15 cellular contexts compared by ENCODE assay signal in genomic region chr15:66779331-66780009, GRCh38.
DNase-seq lines count a peak whose midpoint lies in the region; ATAC-seq, FAIRE-seq and TF ChIP-seq lines count a peak whose summit lies in the region.
"Had no signal": no experiment of that assay in that cellular context is flagged by ENCODE, and none has a peak within 500 bp of the region (broad histone marks: within the 10 kb centered on the region; RNA-seq: fewer than 3 reads in every experiment).

No MANE protein-coding gene starts in this region.

- H2AFZ ChIP-seq in neuronal stem cell (ENCODE audit: low read length), result no peak overlapping the region

- no peak overlapping the region for H3K23ac ChIP-seq in neuronal stem cell (ENCODE audit: low read depth, low read length, poor library complexity)

- H3K9me3 ChIP-seq in A549 (no peaks in the 10 kb centered on the region), endodermal cell (ENCODE audit: control insufficient read depth, low read length) (no peaks in the 10 kb centered on the region), neuronal stem cell (replicated peaks in 1 of 2; ENCODE audit: control insufficient read depth in 2 of 2, insufficient read depth in 1 of 2, low read depth in 1 of 2, low read length in 2 of 2) (no peaks in the 10 kb centered on the region)
- H3K9me3 ChIP-seq: neutrophil, upper lobe of left lung had no signal

- no peaks in the 10 kb centered on the region for H3K27me3 ChIP-seq in endodermal cell (ENCODE audit: control insufficient read depth, insufficient read depth, low read length, poor library complexity, severe bottlenecking)
- H3K27me3 ChIP-seq in neuronal stem cell (ENCODE audit: control insufficient read depth in 3 of 3, insufficient read depth in 3 of 3, low read depth in 1 of 3, low read length in 3 of 3), result no peaks in the 10 kb centered on the region
- H3K27me3 ChIP-seq: neutrophil, upper lobe of left lung had no signal

- peak overlapping the region; percentile 77 for H3K14ac ChIP-seq in neuronal stem cell (ENCODE audit: low read length)

- H4K91ac ChIP-seq in neuronal stem cell (ENCODE audit: low read depth, low read length, poor library complexity), result no peak overlapping the region

- FAIRE-seq in A549 (lab: Jason Lieb, UNC), result peak; percentile 51

- TF ChIP-seq EP300 in A549 (IDR thresholded peaks at IDR 0.05), result no peak

- peak overlapping the region; percentile 88 for H2AK5ac ChIP-seq in neuronal stem cell (ENCODE audit: low read depth, low read length)

- H3K4me1 Mint-ChIP-seq in endodermal cell, result peaks cover 34% of the 10 kb centered on the region
- H3K4me1 Mint-ChIP-seq: activated CD4-positive, alpha-beta T cell treated with anti-CD3 and anti-CD28 coated beads, Interleukin-2, amount 10 ng/mL, durations not matched to agents 24 days and 14 days; activated T-helper 17 cell treated with anti-CD3 and anti-CD28 coated beads, Interleukin-2, amount 50 U/mL, for 72 hours had no signal

- ATAC-seq in A549, result peak in 1 of 2 experiments; percentile 56; a peak in 3 of 6 replicates
- ATAC-seq: activated T-helper 17 cell treated with anti-CD3 and anti-CD28 coated beads, Interleukin-2, amount 50 U/mL, for 72 hours had no signal

- intact Hi-C loops in head of caudate nucleus (cut with DNase I), result loop anchor here (10.0 kb wide), 3 partner anchors 65 to 165 kb away; partner anchors contain the start of gene SMAD6

- DNase-seq in A549 (ENCODE audit: low read depth in 1 of 2, low spot score in 1 of 2), result no peak
- peak; percentile 63 for DNase-seq in M059J (ENCODE audit: low read depth)
- no peak for DNase-seq in endodermal cell
- DNase-seq in neuronal stem cell (ENCODE audit: low spot score), result no peak
- no peak for DNase-seq in Kasumi-1 (lab: John Stamatoyannopoulos, UW)
- no peak for DNase-seq in epidermal melanocyte (ENCODE audit: insufficient read length, low spot score)
- no peak for DNase-seq in head of caudate nucleus
- no peak for DNase-seq in GF-D8 (lab: John Stamatoyannopoulos, UW)
- DNase-seq: activated CD4-positive, alpha-beta T cell treated with anti-CD3 and anti-CD28 coated beads, Interleukin-2, amount 10 ng/mL, durations not matched to agents 24 days and 14 days; DMS 273 treated with DMSO at 0.1 percent for 48 hours; OCI-M1; upper lobe of left lung had no signal

- H3K36me3 ChIP-seq in endodermal cell (ENCODE audit: control insufficient read depth, insufficient read depth, low read length) (peaks cover 55% of the 10 kb centered on the region), neuronal stem cell (replicated peaks in 1 of 2; ENCODE audit: control insufficient read depth in 2 of 2, insufficient read depth in 2 of 2, low read length in 2 of 2) (no peaks in the 10 kb centered on the region)
- H3K36me3 ChIP-seq: neutrophil had no signal

- H3K27ac Mint-ChIP-seq in endodermal cell, result no peak overlapping the region
- H3K27ac Mint-ChIP-seq: activated CD4-positive, alpha-beta T cell treated with anti-CD3 and anti-CD28 coated beads, Interleukin-2, amount 10 ng/mL, durations not matched to agents 24 days and 14 days; activated T-helper 17 cell treated with anti-CD3 and anti-CD28 coated beads, Interleukin-2, amount 50 U/mL, for 72 hours; T-helper 1 cell treated with Interleukin-12 subunit alpha and Interleukin-12 subunit beta and Interleukin-4 antibody, amounts not matched to agents 30 μg/mL and 1 μg/mL, for 36 hours had no signal

- H3K4me2 ChIP-seq in A549 (peak overlapping the region; percentile 64), neuronal stem cell (ENCODE audit: insufficient read depth, low read length, poor library complexity, severe bottlenecking) (no peak overlapping the region)

- no peaks in the 10 kb centered on the region for H3K27me3 Mint-ChIP-seq in endodermal cell (ENCODE audit: insufficient read depth)
- H3K27me3 Mint-ChIP-seq: activated CD4-positive, alpha-beta T cell treated with anti-CD3 and anti-CD28 coated beads, Interleukin-2, amount 10 ng/mL, durations not matched to agents 24 days and 14 days had no signal

- H3K9ac ChIP-seq in endodermal cell (ENCODE audit: extremely low read depth, low read length, poor library complexity, severe bottlenecking) (no peak overlapping the region), neuronal stem cell (ENCODE audit: low read depth, low read length, poor library complexity) (no peak overlapping the region)

- H3K4me1 ChIP-seq in A549 (peaks cover 59% of the 10 kb centered on the region), endodermal cell (ENCODE audit: control insufficient read depth, insufficient read depth, low read length) (peaks cover 6% of the 10 kb centered on the region), neuronal stem cell (ENCODE audit: control insufficient read depth in 2 of 2, insufficient read depth in 1 of 2, low read depth in 1 of 2, low read length in 2 of 2) (peaks cover 14 to 15% of the 10 kb centered on the region in 2 donors)

- H3K18ac ChIP-seq in neuronal stem cell (ENCODE audit: low read length), result peak overlapping the region; percentile 3

- H3K9me3 Mint-ChIP-seq in endodermal cell, result no peaks in the 10 kb centered on the region
- H3K9me3 Mint-ChIP-seq: activated CD4-positive, alpha-beta T cell treated with anti-CD3 and anti-CD28 coated beads, Interleukin-2, amount 10 ng/mL, durations not matched to agents 24 days and 14 days; activated T-helper 17 cell treated with anti-CD3 and anti-CD28 coated beads, Interleukin-2, amount 50 U/mL, for 72 hours; T-helper 1 cell treated with Interleukin-12 subunit alpha and Interleukin-12 subunit beta and Interleukin-4 antibody, amounts not matched to agents 30 μg/mL and 1 μg/mL, for 36 hours had no signal

- POLR2A ChIA-PET in A549 (lab: Yijun Ruan, JAX), result interaction anchor here (0.6 to 1.5 kb wide), 2 partner anchors 14 to 78 kb away, joined by 3 to 5 read pairs; no protein-coding TSS in a partner anchor

- H2BK120ac ChIP-seq in neuronal stem cell (ENCODE audit: low read depth, low read length), result no peak overlapping the region

- H3K4me3 Mint-ChIP-seq in endodermal cell, result no peak overlapping the region
- H3K4me3 Mint-ChIP-seq: activated CD4-positive, alpha-beta T cell treated with anti-CD3 and anti-CD28 coated beads, Interleukin-2, amount 10 ng/mL, durations not matched to agents 24 days and 14 days; activated T-helper 17 cell treated with anti-CD3 and anti-CD28 coated beads, Interleukin-2, amount 50 U/mL, for 72 hours; T-helper 1 cell treated with Interleukin-12 subunit alpha and Interleukin-12 subunit beta and Interleukin-4 antibody, amounts not matched to agents 30 μg/mL and 1 μg/mL, for 36 hours had no signal

- TF ChIP-seq POLR2A in A549 (IDR thresholded peaks at IDR 0.05; ENCODE audit: low read length), result no peak

- no peak overlapping the region for H3K4me3 ChIP-seq in A549
- H3K4me3 ChIP-seq in endodermal cell (ENCODE audit: low read length), result no peak overlapping the region
- H3K4me3 ChIP-seq in neuronal stem cell (ENCODE audit: low read length in 2 of 2), result no peak overlapping the region
- H3K4me3 ChIP-seq: upper lobe of left lung had no signal

- peak overlapping the region; percentile 59 for H2BK12ac ChIP-seq in neuronal stem cell (ENCODE audit: low read length)

- TF ChIP-seq RAD21 in A549 (conservative IDR thresholded peaks at IDR 0.05 in 1 of 2, IDR thresholded peaks at IDR 0.05 in 1 of 2), result no peak

- peak overlapping the region; percentile 60 to 94 for H3K27ac ChIP-seq in A549
- peak overlapping the region; percentile 19 for H3K27ac ChIP-seq in endodermal cell (ENCODE audit: low read depth, low read length)
- H3K27ac ChIP-seq in neuronal stem cell (replicated peaks; ENCODE audit: low read length), result no peak overlapping the region
- H3K27ac ChIP-seq: neutrophil had no signal

- CTCF ChIA-PET in A549 (lab: Yijun Ruan, JAX), result interaction anchor here (0.6 to 22.8 kb wide), 20 partner anchors 10 to 213 kb away, joined by 3 to 465 read pairs (median 4); partner anchors contain the start of genes LCTL and SMAD6

- no peak overlapping the region for H4K8ac ChIP-seq in neuronal stem cell (ENCODE audit: low read depth, low read length)

- peaks cover 40% of the 10 kb centered on the region for H3K36me3 Mint-ChIP-seq in endodermal cell (ENCODE audit: low read depth)

- 37% methylated on average over 4 of the region's 4 CpGs for WGBS in A549 (ENCODE audit: missing lambda C conversion rate)
- 86% methylated on average over 3 to 4 of the region's 4 CpGs for WGBS in endodermal cell (ENCODE audit: insufficient coverage in 1 of 2, insufficient read length in 1 of 2), 2 experiments
- WGBS in neuronal stem cell (ENCODE audit: extremely low coverage in 2 of 2, insufficient read length in 2 of 2, insufficient replicate concordance in 1 of 2), 2 donors, result no CpG with 5 or more reads among the region's 4 CpGs

- TF ChIP-seq CTCF in A549 (IDR thresholded peaks at IDR 0.05), result no peak
- no peak for TF ChIP-seq CTCF in endodermal cell (conservative IDR thresholded peaks at IDR 0.05)

- H3K4ac ChIP-seq in neuronal stem cell (ENCODE audit: low read length), result no peak overlapping the region

- H2BK15ac ChIP-seq in neuronal stem cell (ENCODE audit: low read length), result peak overlapping the region; percentile 10

- peaks cover 2% of the 10 kb centered on the region for H3K79me1 ChIP-seq in neuronal stem cell (ENCODE audit: low read depth, low read length)

- peak overlapping the region; percentile 58 for H2BK5ac ChIP-seq in neuronal stem cell (ENCODE audit: low read length)

TF ChIP-seq in A549, 52 proteins besides CTCF, POLR2A, EP300 and RAD21 (continues in another document):
- no peak for TF ChIP-seq HMGXB4 (CRISPR knock-in tag; IDR thresholded peaks at IDR 0.05; ENCODE audit: borderline replicate concordance)
- TF ChIP-seq SREBF2 (IDR thresholded peaks at IDR 0.05), result no peak
- TF ChIP-seq E2F6 (IDR thresholded peaks at IDR 0.05; ENCODE audit: borderline replicate concordance, low read depth), result no peak
- TF ChIP-seq TFCP2L1 (CRISPR knock-in tag; IDR thresholded peaks at IDR 0.05), result no peak
- no peak for TF ChIP-seq ESRRA (IDR thresholded peaks at IDR 0.05; ENCODE audit: borderline replicate concordance, low read length)
